In genomic region chr1:228109073-228109961, GRCh38 we compare ENCODE assay signal across 1 cellular context.
TF ChIP-seq lines count a peak whose summit lies in the region.

MRPL55 (minus strand) TSS chr1:228109299; CDS start chr1:228108260, 1,039 bp downstream.

TF ChIP-seq in HepG2, 621 proteins besides CTCF, POLR2A, EP300 and RAD21 (continued from another document and continues in another):
- TF ChIP-seq ZHX2 (IDR thresholded peaks at IDR 0.05; ENCODE audit: low read depth) = peak; percentile 99
- TF ChIP-seq ZHX2 (CRISPR knock-in tag; IDR thresholded peaks at IDR 0.05; ENCODE audit: borderline replicate concordance) = no peak
- TF ChIP-seq TBX3 (IDR thresholded peaks at IDR 0.05; ENCODE audit: borderline replicate concordance) = peak; percentile 29; the same call in 1 of the 2 replicates
- TF ChIP-seq SMYD3 (CRISPR knock-in tag; IDR thresholded peaks at IDR 0.05) = peak; percentile 70; the same call in 1 of the 2 replicates
- no peak; the same call in 1 of the 2 replicates for TF ChIP-seq ARNTL (CRISPR knock-in tag; IDR thresholded peaks at IDR 0.05)
- TF ChIP-seq ZNF382 (CRISPR knock-in tag; IDR thresholded peaks at IDR 0.05; ENCODE audit: borderline replicate concordance) = no peak
- no peak for TF ChIP-seq JDP2 (CRISPR knock-in tag; IDR thresholded peaks at IDR 0.05; ENCODE audit: borderline replicate concordance)
- peak; percentile 94 for TF ChIP-seq ZNF816 (CRISPR knock-in tag; IDR thresholded peaks at IDR 0.05; ENCODE audit: borderline replicate concordance)
- TF ChIP-seq ZNF691 (CRISPR knock-in tag; IDR thresholded peaks at IDR 0.05; ENCODE audit: borderline replicate concordance, low read depth) = peak; percentile 79; the same call in 1 of the 2 replicates
- no peak; the same call in 1 of the 2 replicates for TF ChIP-seq ZNF354B (CRISPR knock-in tag; IDR thresholded peaks at IDR 0.05)
- TF ChIP-seq ZBTB1 (CRISPR knock-in tag; IDR thresholded peaks at IDR 0.05; ENCODE audit: borderline replicate concordance) = no peak
- peak; percentile 66 for TF ChIP-seq NFYC (CRISPR knock-in tag; IDR thresholded peaks at IDR 0.05)
- TF ChIP-seq ZNF788 (CRISPR knock-in tag; IDR thresholded peaks at IDR 0.05; ENCODE audit: borderline replicate concordance) = peak; percentile 94
- peak; percentile 88 for TF ChIP-seq MEIS1 (CRISPR knock-in tag; IDR thresholded peaks at IDR 0.05; ENCODE audit: borderline replicate concordance)
- TF ChIP-seq MAZ (IDR thresholded peaks at IDR 0.05; ENCODE audit: borderline replicate concordance, low read depth, low read length) = peak; percentile 82
- peak; percentile 94 for TF ChIP-seq MAZ (CRISPR knock-in tag; IDR thresholded peaks at IDR 0.05; ENCODE audit: low read depth)
- TF ChIP-seq ZMYM4 (CRISPR knock-in tag; IDR thresholded peaks at IDR 0.05) = peak; percentile 96
- TF ChIP-seq CREB1 (IDR thresholded peaks at IDR 0.05) = peak; percentile 99
- TF ChIP-seq CREB1 (CRISPR knock-in tag; IDR thresholded peaks at IDR 0.05) = peak; percentile 100
- TF ChIP-seq ZNF574 (CRISPR knock-in tag; IDR thresholded peaks at IDR 0.05) = peak; percentile 89
- TF ChIP-seq BATF2 (CRISPR knock-in tag; IDR thresholded peaks at IDR 0.05) = no peak
- TF ChIP-seq PCBP1 (IDR thresholded peaks at IDR 0.05; ENCODE audit: borderline replicate concordance, low read depth, low read length) = peak; percentile 24; the same call in 1 of the 2 replicates
- no peak; the same call in 1 of the 2 replicates for TF ChIP-seq ZNF256 (CRISPR knock-in tag; conservative IDR thresholded peaks at IDR 0.05)
- no peak for TF ChIP-seq PBX3 (CRISPR knock-in tag; IDR thresholded peaks at IDR 0.05; ENCODE audit: borderline replicate concordance)
- TF ChIP-seq ZNF318 (CRISPR knock-in tag; IDR thresholded peaks at IDR 0.05) = peak; percentile 92
- no peak for TF ChIP-seq SP140L (CRISPR knock-in tag; IDR thresholded peaks at IDR 0.05; ENCODE audit: borderline replicate concordance)
- TF ChIP-seq NFKBIZ (CRISPR knock-in tag; IDR thresholded peaks at IDR 0.05) = no peak; the same call in 1 of the 2 replicates
- TF ChIP-seq CREM (IDR thresholded peaks at IDR 0.05) = peak; percentile 100
- TF ChIP-seq CREM (CRISPR knock-in tag; IDR thresholded peaks at IDR 0.05) = peak; percentile 99
- peak; percentile 81 for TF ChIP-seq ATF7 (IDR thresholded peaks at IDR 0.05)
- peak; percentile 92 for TF ChIP-seq ATF7 (CRISPR knock-in tag; IDR thresholded peaks at IDR 0.05)
- 0 out of 2 replicates have a peak, but pooled peaks have one; percentile 71 for TF ChIP-seq GLI4 (CRISPR knock-in tag; IDR thresholded peaks at IDR 0.05; ENCODE audit: borderline replicate concordance)
- TF ChIP-seq ZNF644 (CRISPR knock-in tag; IDR thresholded peaks at IDR 0.05; ENCODE audit: low read depth) = no peak
- TF ChIP-seq HOMEZ (CRISPR knock-in tag; IDR thresholded peaks at IDR 0.05; ENCODE audit: low read depth) = peak; percentile 39; the same call in 1 of the 2 replicates
- TF ChIP-seq ZNF10 (CRISPR knock-in tag; IDR thresholded peaks at IDR 0.05; ENCODE audit: borderline replicate concordance, low read depth) = no peak
- no peak for TF ChIP-seq MAFK (conservative IDR thresholded peaks at IDR 0.05 in 1 of 2, IDR thresholded peaks at IDR 0.05 in 1 of 2; ENCODE audit: low read length in 2 of 2)
- TF ChIP-seq ZKSCAN5 (CRISPR knock-in tag; IDR thresholded peaks at IDR 0.05) = no peak
- TF ChIP-seq STAT5B (CRISPR knock-in tag; IDR thresholded peaks at IDR 0.05) = no peak
